Comparison of ENCODE assay signal across 1 cellular context in genomic region chr11:86126862-86127261, GRCh38.
TF ChIP-seq lines count a peak whose summit lies in the region.

No MANE protein-coding gene starts in this region.

TF ChIP-seq in IMR-90, 13 proteins besides CTCF, POLR2A, EP300 and RAD21 (continued from another document):
- TF ChIP-seq ELK1 (IDR thresholded peaks at IDR 0.05; ENCODE audit: borderline replicate concordance, low read depth, low read length), result no peak
- no peak for TF ChIP-seq RCOR1 (IDR thresholded peaks at IDR 0.05; ENCODE audit: insufficient replicate concordance, low read length)
- TF ChIP-seq SMC3 (IDR thresholded peaks at IDR 0.05; ENCODE audit: low read depth, low read length), result no peak
- TF ChIP-seq MAFK (IDR thresholded peaks at IDR 0.05; ENCODE audit: low read depth, low read length), result no peak
